Comparison of ENCODE assay signal across 25 cellular contexts in the genomic region with DNA sequence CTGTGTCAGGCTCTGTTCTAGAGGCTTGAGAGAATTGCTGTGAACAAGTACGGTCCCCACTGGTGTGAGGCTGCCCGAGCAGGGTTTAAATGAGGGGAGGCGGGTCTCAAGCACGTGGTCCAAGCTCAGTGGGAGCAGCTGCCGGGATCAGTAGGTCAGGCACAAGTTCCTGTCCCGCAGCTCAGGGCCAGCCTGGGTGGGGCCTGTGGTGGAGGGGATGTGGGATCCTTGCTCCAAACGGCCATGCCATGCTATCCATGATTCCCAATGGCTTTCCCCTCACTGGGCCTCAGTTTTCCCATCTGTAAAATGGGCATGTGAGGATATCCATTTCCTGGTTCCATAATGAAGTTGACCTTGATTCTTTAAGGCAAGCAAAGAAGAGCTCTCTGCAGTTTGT. TPM values are rescaled to one million over a fixed set of nuclear protein-coding genes. Genes with fewer than 3 reads are reported as not detected.
DNase-seq lines count a peak whose midpoint lies in the region; ATAC-seq, FAIRE-seq and TF ChIP-seq lines count a peak whose summit lies in the region.
"Had no signal": no experiment of that assay in that cellular context is flagged by ENCODE, and none has a peak within 500 bp of the region (broad histone marks: within the 10 kb centered on the region; RNA-seq: fewer than 3 reads in every experiment).

No MANE protein-coding gene starts in this region.

- no peak for ATAC-seq in left ventricle myocardium superior
- no peak for ATAC-seq in HepG2
- ATAC-seq in GM18511 (IDR thresholded peaks at IDR 0.05; ENCODE audit: unreplicated experiment): no peak
- no peak for ATAC-seq in HG02981 (IDR thresholded peaks at IDR 0.05; ENCODE audit: unreplicated experiment)
- ATAC-seq: HCT116 had no signal

- no peaks in the 10 kb centered on the region for H4K20me1 ChIP-seq in HepG2 (ENCODE audit: insufficient read depth, low read length)

- WGBS in HepG2 (ENCODE audit: low lambda C conversion rate): 0% methylated on average over 1 of the region's 7 CpGs

- no peaks in the 10 kb centered on the region for H3K36me3 ChIP-seq in HepG2 (replicated peaks in 1 of 2; ENCODE audit: control insufficient read depth in 1 of 2, insufficient read depth in 2 of 2, low read length in 2 of 2)
- H3K36me3 ChIP-seq: BE2C; BLaER1 treated with 17β-estradiol and CSF1 and Interleukin-3, amounts not matched to agents 10 nM and 100 nM had no signal

- H3K4me2 ChIP-seq in HepG2 (ENCODE audit: low read depth, low read length): no peak overlapping the region
- H3K4me2 ChIP-seq: BLaER1 treated with 17β-estradiol and CSF1 and Interleukin-3, amounts not matched to agents 10 nM and 100 nM had no signal

- TF ChIP-seq CTCF in HepG2 (CRISPR knock-in tag; IDR thresholded peaks at IDR 0.05): no peak

- intact Hi-C loops in cardiac septum (cut with DNase I): no loop called here
- intact Hi-C loops in left ventricle myocardium superior (cut with micrococcal nuclease): no loop called here
- intact Hi-C loops in HepG2 (cut with micrococcal nuclease; ENCODE audit: unreplicated experiment): no loop called here
- intact Hi-C loops in posterior vena cava (cut with DNase I): no loop called here

- BruUV-seq in HepG2 (replicated peaks; lab: Mats Ljungman, UMichigan): no TSS peak

- TF ChIP-seq POLR2A in HepG2 (IDR thresholded peaks at IDR 0.05; ENCODE audit: insufficient read depth in 1 of 2, low read depth in 2 of 2, low read length in 2 of 2): no peak

- H3K79me2 ChIP-seq in HepG2 (ENCODE audit: insufficient read depth, low read length): no peaks in the 10 kb centered on the region

- no peak overlapping the region for H3K27ac ChIP-seq in HepG2 (ENCODE audit: extremely low read length, insufficient read depth, low read length)
- H3K27ac ChIP-seq: 22Rv1; BLaER1 treated with 17β-estradiol and CSF1 and Interleukin-3, amounts not matched to agents 10 nM and 100 nM; GM23248 had no signal

- FAIRE-seq in HepG2 (lab: Jason Lieb, UNC): no peak
- FAIRE-seq: A204.1, G401.6, GM12892, GM19239 had no signal

- H3K27me3 ChIP-seq in HepG2 (ENCODE audit: control insufficient read depth in 1 of 2, insufficient read depth in 2 of 2, low read length in 2 of 2): peaks cover 5 to 24% of the 10 kb centered on the region in 2 experiments; a peak in 3 of 5 replicates
- H3K27me3 ChIP-seq: BLaER1 treated with 17β-estradiol and CSF1 and Interleukin-3, amounts not matched to agents 10 nM and 100 nM had no signal

- POLR2A ChIA-PET in HepG2 (lab: Yijun Ruan, JAX): no interaction called here

- no peak overlapping the region for H3K4me3 ChIP-seq in HepG2 (replicated peaks in 1 of 3; ENCODE audit: insufficient read depth in 1 of 3, low read depth in 2 of 3, low read length in 3 of 3)
- H3K4me3 ChIP-seq: BLaER1 treated with 17β-estradiol and CSF1 and Interleukin-3, amounts not matched to agents 10 nM and 100 nM; GM23248 had no signal

- no peaks in the 10 kb centered on the region for H3K9me3 ChIP-seq in HepG2 (ENCODE audit: low read length)

- TF ChIP-seq EP300 in HepG2 (IDR thresholded peaks at IDR 0.05; ENCODE audit: low read depth in 2 of 2, low read length in 2 of 2) (no peak), HepG2 (CRISPR knock-in tag; IDR thresholded peaks at IDR 0.05; ENCODE audit: borderline replicate concordance) (no peak)

- DNase-seq in cardiac septum (ENCODE audit: low spot score) (peak; percentile 60), left ventricle myocardium superior (no peak), HepG2 (ENCODE audit: low spot score) (no peak), posterior vena cava (ENCODE audit: low spot score) (peak; percentile 74)
- DNase-seq: ACHN; AML-193; BE2C; Calu3; CD4-positive, alpha-beta memory T cell; COR-L47; DMS153; DND-41; GM23248; H9 had no signal

- H2AFZ ChIP-seq in HepG2 (ENCODE audit: low read length): no peak overlapping the region
- H2AFZ ChIP-seq: GM23248 had no signal

- CTCF ChIA-PET in HepG2 (lab: Yijun Ruan, JAX; ENCODE audit: low intra/inter-chr PET ratio, low total read pairs): no interaction called here

- no peaks in the 10 kb centered on the region for H3K4me1 ChIP-seq in HepG2 (ENCODE audit: insufficient read depth, low read length)

- in situ Hi-C loops in HepG2 (cut with HindIII; ENCODE audit: extremely low pct_ligation_motif_present, low pct_unique_long_range_greater_than_20kb): no loop called here

- TF ChIP-seq RAD21 in HepG2 (CRISPR knock-in tag; IDR thresholded peaks at IDR 0.05): no peak

- H3K9ac ChIP-seq in HepG2 (ENCODE audit: insufficient read depth, low read depth, low read length): no peak overlapping the region
- H3K9ac ChIP-seq: BLaER1 treated with 17β-estradiol and CSF1 and Interleukin-3, amounts not matched to agents 10 nM and 100 nM; GM23248 had no signal

TF ChIP-seq in HepG2, 621 proteins besides CTCF, POLR2A, EP300 and RAD21:
- TF ChIP-seq ZMYM3 (CRISPR knock-in tag; IDR thresholded peaks at IDR 0.05): 0 out of 2 replicates have a peak, but pooled peaks have one; percentile 41
- TF ChIP-seq KDM1A (CRISPR knock-in tag; IDR thresholded peaks at IDR 0.05): 0 out of 2 replicates have a peak, but pooled peaks have one; percentile 29
- TF ChIP-seq CHD4 (IDR thresholded peaks at IDR 0.05; ENCODE audit: borderline replicate concordance, low read length): peak; percentile 40; the same call in 1 of the 2 replicates
- TF ChIP-seq ZBTB38 (CRISPR knock-in tag; IDR thresholded peaks at IDR 0.05): no peak
- no peak for TF ChIP-seq ZNF251 (CRISPR knock-in tag; IDR thresholded peaks at IDR 0.05)
- peak; percentile 91 for TF ChIP-seq ZNF629 (CRISPR knock-in tag; conservative IDR thresholded peaks at IDR 0.05)

RNA-seq across cellular contexts. Expression of gene OBP2B, which starts 17.1 kb away (rescaled TPM):
- not detected for total RNA-seq in cardiac septum
- not detected for total RNA-seq in left ventricle myocardium superior
- total RNA-seq in HepG2 (2016; rRNA removed; fragmentation: Illumina TruSeq; extraction: Trizol): not detected in 2 replicates
- not detected in 2 replicates for total RNA-seq in HepG2 (2016; cell fraction: cytosol; rRNA removed; fragmentation: Illumina TruSeq; extraction: Trizol; ENCODE audit: low read depth)
- not detected in 2 replicates for total RNA-seq in HepG2 (2016; cell fraction: insoluble cytoplasmic fraction; rRNA removed; fragmentation: Illumina TruSeq; extraction: Trizol)
- total RNA-seq in HepG2 (2016; cell fraction: membrane; rRNA removed; fragmentation: Illumina TruSeq; extraction: Trizol): not detected in 2 replicates
- not detected in 2 replicates for total RNA-seq in HepG2 (2016; cell fraction: nucleus; rRNA removed; fragmentation: Illumina TruSeq; extraction: Trizol)
- not detected in 2 replicates for polyA plus RNA-seq in HepG2 (2011; rRNA removed)
- polyA plus RNA-seq in HepG2 (2011; cell fraction: cytosol; rRNA removed): not detected in 2 replicates
- polyA plus RNA-seq in HepG2 (2011; cell fraction: nucleus; rRNA removed): not detected in 2 replicates
- not detected in 2 replicates for polyA plus RNA-seq in HepG2 (2012)
- polyA plus RNA-seq in HepG2 (2016; cell fraction: cytosol; fragmentation: Illumina TruSeq; extraction: Trizol; ENCODE audit: low read depth): not detected in 2 replicates
- polyA plus RNA-seq in HepG2 (2016; cell fraction: insoluble cytoplasmic fraction; fragmentation: Illumina TruSeq; extraction: Trizol; ENCODE audit: low read depth): not detected in 2 replicates
- not detected in 2 replicates for polyA plus RNA-seq in HepG2 (2016; cell fraction: membrane; fragmentation: Illumina TruSeq; extraction: Trizol; ENCODE audit: low read depth)
- polyA plus RNA-seq in HepG2 (2016; cell fraction: nucleus; fragmentation: Illumina TruSeq; extraction: Trizol; ENCODE audit: insufficient read depth, low read depth): not detected in 2 replicates
- polyA minus RNA-seq in HepG2 (2011; rRNA and poly(A)+ RNA removed; ENCODE audit: low replicate concordance): not detected in 2 replicates
- not detected in 2 replicates for polyA minus RNA-seq in HepG2 (2011; cell fraction: cytosol; rRNA and poly(A)+ RNA removed)
- polyA minus RNA-seq in HepG2 (2011; cell fraction: nucleus; rRNA and poly(A)+ RNA removed): not detected in 2 replicates
- total RNA-seq in posterior vena cava: not detected
- total RNA-seq: Calu3; CD4-positive, alpha-beta memory T cell; GM23248; H4; H9 had no signal
- polyA plus RNA-seq: CD14-positive monocyte; CD4-positive, alpha-beta memory T cell; GM23248 had no signal

RNA-seq across cellular contexts. Expression of gene GBGT1, which starts 28.3 kb away (rescaled TPM):
- 4.6 TPM for total RNA-seq in cardiac septum
- 6.2 TPM for total RNA-seq in left ventricle myocardium superior
- total RNA-seq in HepG2 (2016; rRNA removed; fragmentation: Illumina TruSeq; extraction: Trizol): not detected in 2 replicates
- 0.10 TPM in 1 of 2 replicates, not detected in the other for total RNA-seq in HepG2 (2016; cell fraction: cytosol; rRNA removed; fragmentation: Illumina TruSeq; extraction: Trizol; ENCODE audit: low read depth)
- not detected in 2 replicates for total RNA-seq in HepG2 (2016; cell fraction: insoluble cytoplasmic fraction; rRNA removed; fragmentation: Illumina TruSeq; extraction: Trizol)
- not detected in 2 replicates for total RNA-seq in HepG2 (2016; cell fraction: membrane; rRNA removed; fragmentation: Illumina TruSeq; extraction: Trizol)
- not detected in 2 replicates for total RNA-seq in HepG2 (2016; cell fraction: nucleus; rRNA removed; fragmentation: Illumina TruSeq; extraction: Trizol)
- not detected in 2 replicates for polyA plus RNA-seq in HepG2 (2011; rRNA removed)
- not detected in 2 replicates for polyA plus RNA-seq in HepG2 (2011; cell fraction: cytosol; rRNA removed)
- polyA plus RNA-seq in HepG2 (2011; cell fraction: nucleus; rRNA removed): not detected in 2 replicates
- not detected in 2 replicates for polyA plus RNA-seq in HepG2 (2012)
- not detected in 2 replicates for polyA plus RNA-seq in HepG2 (2016; cell fraction: cytosol; fragmentation: Illumina TruSeq; extraction: Trizol; ENCODE audit: low read depth)
- polyA plus RNA-seq in HepG2 (2016; cell fraction: insoluble cytoplasmic fraction; fragmentation: Illumina TruSeq; extraction: Trizol; ENCODE audit: low read depth): not detected in 2 replicates
- not detected in 2 replicates for polyA plus RNA-seq in HepG2 (2016; cell fraction: membrane; fragmentation: Illumina TruSeq; extraction: Trizol; ENCODE audit: low read depth)
- not detected in 2 replicates for polyA plus RNA-seq in HepG2 (2016; cell fraction: nucleus; fragmentation: Illumina TruSeq; extraction: Trizol; ENCODE audit: insufficient read depth, low read depth)
- polyA minus RNA-seq in HepG2 (2011; rRNA and poly(A)+ RNA removed; ENCODE audit: low replicate concordance): not detected in 2 replicates
- not detected in 2 replicates for polyA minus RNA-seq in HepG2 (2011; cell fraction: cytosol; rRNA and poly(A)+ RNA removed)
- not detected in 2 replicates for polyA minus RNA-seq in HepG2 (2011; cell fraction: nucleus; rRNA and poly(A)+ RNA removed)
- 10 to 100 TPM; 14.2 to 19.9 TPM for total RNA-seq in posterior vena cava
- total RNA-seq: Calu3, H4 had no signal

Comparison
In these comparisons a context has a peak if more than half of its experiments do, and no peak if none do; other contexts are left out.
1. DNase-seq: peak in cardiac septum (single experiment) and posterior vena cava (single experiment); none in left ventricle myocardium superior (single experiment) and HepG2 (single experiment).